10 cellular contexts compared by ENCODE assay signal in genomic region chrX:115232933-115233496, GRCh38. TPM values are rescaled to one million over a fixed set of nuclear protein-coding genes. Genes with fewer than 3 reads are reported as not detected.
DNase-seq lines count a peak whose midpoint lies in the region; ATAC-seq, FAIRE-seq and TF ChIP-seq lines count a peak whose summit lies in the region.
"Had no signal": no experiment of that assay in that cellular context is flagged by ENCODE, and none has a peak within 500 bp of the region (broad histone marks: within the 10 kb centered on the region; RNA-seq: fewer than 3 reads in every experiment).

No MANE protein-coding gene starts in this region.

- no peak for DNase-seq in H7
- DNase-seq in astrocyte of the cerebellum (ENCODE audit: low read depth) = no peak
- no peak for DNase-seq in smooth muscle cell (lab: John Stamatoyannopoulos, UW; ENCODE audit: unreplicated experiment)
- DNase-seq in medulla oblongata (ENCODE audit: extremely low spot score) = no peak
- DNase-seq in DMS53 (lab: John Stamatoyannopoulos, UW) = no peak
- no peak for DNase-seq in posterior vena cava (ENCODE audit: low spot score)
- DNase-seq in natural killer cell treated with Interleukin-12 subunit alpha and Interleukin-12 subunit beta and Interleukin-15 and Interleukin-18, amount 100 ng/mL, for 72 hours (ENCODE audit: low spot score) = no peak

- peaks cover 10% of the 10 kb centered on the region for H4K20me1 ChIP-seq in smooth muscle cell (ENCODE audit: low read depth)

- FAIRE-seq in islet of Langerhans (lab: Jason Lieb, UNC) = peak; percentile 88

- peaks cover 6% of the 10 kb centered on the region; the same call in 1 of the 2 replicates for H3K27me3 ChIP-seq in H7 (ENCODE audit: control insufficient read depth, insufficient read depth, low read length)
- no peaks in the 10 kb centered on the region for H3K27me3 ChIP-seq in smooth muscle cell (ENCODE audit: low read depth)

- in situ Hi-C loops in astrocyte of the cerebellum (cut with HindIII; ENCODE audit: low sequenced_read_pairs) = no loop called here

- no peaks in the 10 kb centered on the region for H3K4me1 Mint-ChIP-seq in natural killer cell treated with Interleukin-12 subunit alpha and Interleukin-12 subunit beta and Interleukin-15 and Interleukin-18, amount 100 ng/mL, for 72 hours (ENCODE audit: low read depth in 2 of 2)

- TF ChIP-seq CTCF in astrocyte of the cerebellum (IDR thresholded peaks at IDR 0.05; ENCODE audit: low read depth, low read length, missing control alignments) (no peak), smooth muscle cell (IDR thresholded peaks at IDR 0.05; ENCODE audit: borderline replicate concordance, insufficient read depth, poor library complexity, severe bottlenecking) (no peak)

- peaks cover 36% of the 10 kb centered on the region for H3K79me2 ChIP-seq in smooth muscle cell (ENCODE audit: low read depth)

- peaks cover 16% of the 10 kb centered on the region for H3K4me1 ChIP-seq in smooth muscle cell (ENCODE audit: low read depth)

- intact Hi-C loops in posterior vena cava (cut with DNase I) = no loop called here

- WGBS in smooth muscle cell (ENCODE audit: low lambda C conversion rate) = 15% methylated on average over 6 of the region's 6 CpGs

- H3K36me3 Mint-ChIP-seq in natural killer cell treated with Interleukin-12 subunit alpha and Interleukin-12 subunit beta and Interleukin-15 and Interleukin-18, amount 100 ng/mL, for 72 hours = no peaks in the 10 kb centered on the region

- peak overlapping the region; percentile 71 for H3K4me3 ChIP-seq in H7 (ENCODE audit: insufficient read depth, low read depth, low read length)
- H3K4me3 ChIP-seq in astrocyte of the cerebellum (ENCODE audit: low read depth, low read length) = peak overlapping the region; percentile 59
- peak overlapping the region; percentile 83 for H3K4me3 ChIP-seq in smooth muscle cell

- H3K9me3 ChIP-seq in smooth muscle cell (replicated peaks; ENCODE audit: low read depth) = no peaks in the 10 kb centered on the region

- H3K36me3 ChIP-seq in H7 (replicated peaks; ENCODE audit: control insufficient read depth, insufficient read depth, low read length) = no peaks in the 10 kb centered on the region
- no peaks in the 10 kb centered on the region for H3K36me3 ChIP-seq in smooth muscle cell (ENCODE audit: low read depth)

- H3K9ac ChIP-seq in smooth muscle cell (ENCODE audit: low read depth) = peak overlapping the region; percentile 2

- H3K27ac Mint-ChIP-seq in natural killer cell treated with Interleukin-12 subunit alpha and Interleukin-12 subunit beta and Interleukin-15 and Interleukin-18, amount 100 ng/mL, for 72 hours = no peak overlapping the region

- H3K27me3 Mint-ChIP-seq in natural killer cell treated with Interleukin-12 subunit alpha and Interleukin-12 subunit beta and Interleukin-15 and Interleukin-18, amount 100 ng/mL, for 72 hours = peaks cover 6 to 39% of the 10 kb centered on the region in 2 donors

- H3K9me3 Mint-ChIP-seq in natural killer cell treated with Interleukin-12 subunit alpha and Interleukin-12 subunit beta and Interleukin-15 and Interleukin-18, amount 100 ng/mL, for 72 hours = no peaks in the 10 kb centered on the region

- H3F3A ChIP-seq in smooth muscle cell (ENCODE audit: low read depth) = no peaks in the 10 kb centered on the region

- no peak for ATAC-seq in natural killer cell treated with Interleukin-12 subunit alpha and Interleukin-12 subunit beta and Interleukin-15 and Interleukin-18, amount 100 ng/mL, for 72 hours

- no peak overlapping the region for H3K27ac ChIP-seq in smooth muscle cell (ENCODE audit: low read depth)

- H3K4me3 Mint-ChIP-seq in natural killer cell treated with Interleukin-12 subunit alpha and Interleukin-12 subunit beta and Interleukin-15 and Interleukin-18, amount 100 ng/mL, for 72 hours = no peak overlapping the region

- peak overlapping the region; percentile 87 for H2AFZ ChIP-seq in smooth muscle cell (ENCODE audit: low read depth)

- peak overlapping the region; percentile 89 for H3K4me2 ChIP-seq in smooth muscle cell

RNA-seq across cellular contexts. Expression of gene LRCH2, which starts 0.9 kb away (rescaled TPM):
- total RNA-seq in H7 (2014; rRNA removed; shearing (Covaris generic)) = 4.5 and 7.5 TPM in 2 replicates
- total RNA-seq in smooth muscle cell = 29.4 and 31.4 TPM in 2 replicates
- 3.1 and 6.2 TPM in 2 replicates for polyA plus RNA-seq in smooth muscle cell
- 1 to 10 TPM; 6.1 to 8.4 TPM for total RNA-seq in posterior vena cava
- not detected for total RNA-seq in natural killer cell treated with Interleukin-12 subunit alpha and Interleukin-12 subunit beta and Interleukin-15 and Interleukin-18, amount 100 ng/mL, for 72 hours

RNA-seq across cellular contexts. Expression of gene RBMXL3, which starts 43.8 kb away (rescaled TPM):
- total RNA-seq in H7 (2014; rRNA removed; shearing (Covaris generic)) = not detected in 2 replicates
- total RNA-seq in smooth muscle cell (not detected in 2 replicates), posterior vena cava (not detected)
- polyA plus RNA-seq in smooth muscle cell = not detected in 2 replicates
- total RNA-seq in natural killer cell treated with Interleukin-12 subunit alpha and Interleukin-12 subunit beta and Interleukin-15 and Interleukin-18, amount 100 ng/mL, for 72 hours = not detected
- total RNA-seq: mucosa of gallbladder, NCI-H460 had no signal

RNA-seq across cellular contexts. Expression of gene LUZP4, which starts 56.5 kb away (rescaled TPM):
- 0.33 TPM in 1 of 2 replicates, not detected in the other for total RNA-seq in H7 (2014; rRNA removed; shearing (Covaris generic))
- total RNA-seq in smooth muscle cell = not detected in 2 replicates
- not detected in 2 replicates for polyA plus RNA-seq in smooth muscle cell
- not detected for total RNA-seq in posterior vena cava
- not detected for total RNA-seq in natural killer cell treated with Interleukin-12 subunit alpha and Interleukin-12 subunit beta and Interleukin-15 and Interleukin-18, amount 100 ng/mL, for 72 hours
- total RNA-seq: mucosa of gallbladder, NCI-H460 had no signal
